9 cellular contexts compared by ENCODE assay signal in genomic region chr3:148950806-148951205, GRCh38. TPM values are rescaled to one million over a fixed set of nuclear protein-coding genes. Genes with fewer than 3 reads are reported as not detected.
A peak's percentile ranks its signal among the peaks of the same experiment; 100 is the strongest.
DNase-seq lines count a peak whose midpoint lies in the region; ATAC-seq and TF ChIP-seq lines count a peak whose summit lies in the region.
"Had no signal": no experiment of that assay in that cellular context is flagged by ENCODE, and none has a peak within 500 bp of the region (broad histone marks: within the 10 kb centered on the region; RNA-seq: fewer than 3 reads in every experiment).

No MANE protein-coding gene starts in this region.

- ATAC-seq in HG03521 (IDR thresholded peaks at IDR 0.05; ENCODE audit: unreplicated experiment), result peak; percentile 46
- peak; percentile 55 for ATAC-seq in stimulated activated effector memory CD8-positive, alpha-beta T cell treated with anti-CD3 and anti-CD28 coated beads, Interleukin-12 subunit alpha, Interleukin-12 subunit beta, amount 100 ng/mL, for 72 hours
- ATAC-seq in HG03342 (IDR thresholded peaks at IDR 0.05; ENCODE audit: unreplicated experiment), result no peak

- peaks cover 23% of the 10 kb centered on the region for H3K4me1 Mint-ChIP-seq in chondrocyte (ENCODE audit: low read depth)
- no peaks in the 10 kb centered on the region for H3K4me1 Mint-ChIP-seq in stimulated activated effector memory CD8-positive, alpha-beta T cell treated with anti-CD3 and anti-CD28 coated beads, Interleukin-12 subunit alpha, Interleukin-12 subunit beta, amount 100 ng/mL, for 72 hours

- peak; percentile 66 for TF ChIP-seq CTCF in chondrocyte (IDR thresholded peaks at IDR 0.05)

- no peaks in the 10 kb centered on the region for H3K27me3 Mint-ChIP-seq in chondrocyte (ENCODE audit: low read depth)

- H3K27ac Mint-ChIP-seq in chondrocyte (ENCODE audit: unreplicated experiment), result no peak overlapping the region
- no peak overlapping the region for H3K27ac Mint-ChIP-seq in stimulated activated effector memory CD8-positive, alpha-beta T cell treated with anti-CD3 and anti-CD28 coated beads, Interleukin-12 subunit alpha, Interleukin-12 subunit beta, amount 100 ng/mL, for 72 hours

- DNase-seq in NCI-H510A treated with DMSO at 0.1 percent for 48 hours (lab: John Stamatoyannopoulos, UW) (peak; percentile 1), NCI-H510A (lab: John Stamatoyannopoulos, UW) (no peak), chondrocyte (ENCODE audit: low spot score) (no peak), AG08396 (ENCODE audit: low spot score) (no peak)
- no peak for DNase-seq in stimulated activated effector memory CD8-positive, alpha-beta T cell treated with anti-CD3 and anti-CD28 coated beads, Interleukin-12 subunit alpha, Interleukin-12 subunit beta, amount 100 ng/mL, for 72 hours (ENCODE audit: low spot score in 2 of 2)
- DNase-seq in stimulated activated CD4-positive, alpha-beta T cell treated with anti-CD3 and anti-CD28 coated beads, Interleukin-2, amount 100 ng/mL, for 24 hours, result no peak
- DNase-seq: activated T-cell treated with anti-CD3 and anti-CD28 coated beads for 4 hours had no signal

- no peak overlapping the region for H3K4me3 Mint-ChIP-seq in chondrocyte (ENCODE audit: unreplicated experiment)
- no peak overlapping the region for H3K4me3 Mint-ChIP-seq in stimulated activated effector memory CD8-positive, alpha-beta T cell treated with anti-CD3 and anti-CD28 coated beads, Interleukin-12 subunit alpha, Interleukin-12 subunit beta, amount 100 ng/mL, for 72 hours

- no peaks in the 10 kb centered on the region for H3K36me3 Mint-ChIP-seq in chondrocyte (ENCODE audit: low read depth)
- H3K36me3 Mint-ChIP-seq in stimulated activated effector memory CD8-positive, alpha-beta T cell treated with anti-CD3 and anti-CD28 coated beads, Interleukin-12 subunit alpha, Interleukin-12 subunit beta, amount 100 ng/mL, for 72 hours, result no peaks in the 10 kb centered on the region

- no peaks in the 10 kb centered on the region for H3K9me3 Mint-ChIP-seq in chondrocyte (ENCODE audit: low read depth)
- no peaks in the 10 kb centered on the region for H3K9me3 Mint-ChIP-seq in stimulated activated effector memory CD8-positive, alpha-beta T cell treated with anti-CD3 and anti-CD28 coated beads, Interleukin-12 subunit alpha, Interleukin-12 subunit beta, amount 100 ng/mL, for 72 hours

RNA-seq across cellular contexts. Expression of gene GYG1, which starts 40.5 kb away (rescaled TPM):
- 41.2 to 50.1 TPM (median 48.1 TPM) in 3 replicates for total RNA-seq in chondrocyte
